9 cellular contexts compared by ENCODE assay signal in genomic region chr7:44768663-44769361, GRCh38. TPM values are rescaled to one million over a fixed set of nuclear protein-coding genes. Genes with fewer than 3 reads are reported as not detected.
DNase-seq lines count a peak whose midpoint lies in the region; ATAC-seq and TF ChIP-seq lines count a peak whose summit lies in the region.
"Had no signal": no experiment of that assay in that cellular context is flagged by ENCODE, and none has a peak within 500 bp of the region (broad histone marks: within the 10 kb centered on the region; RNA-seq: fewer than 3 reads in every experiment).

No MANE protein-coding gene starts in this region.

- peak overlapping the region in 1 of 2 donors; percentile 0 for H3K4me3 ChIP-seq in right atrium auricular region
- no peak overlapping the region for H3K4me3 ChIP-seq in skeletal muscle satellite cell (ENCODE audit: low read length)

- peaks cover 20% of the 10 kb centered on the region for H3K4me1 Mint-ChIP-seq in WTC11

- peak; percentile 14 for ATAC-seq in GM19467 (IDR thresholded peaks at IDR 0.05; ENCODE audit: unreplicated experiment)
- ATAC-seq in WTC11: peak; percentile 12; the same call in 1 of the 2 replicates
- ATAC-seq in HG03159 (IDR thresholded peaks at IDR 0.05; ENCODE audit: unreplicated experiment): no peak
- no peak for ATAC-seq in HG02970 (IDR thresholded peaks at IDR 0.05; ENCODE audit: low FRiP score, unreplicated experiment)
- ATAC-seq in HG03571 (IDR thresholded peaks at IDR 0.05; ENCODE audit: unreplicated experiment): no peak

- CTCF ChIA-PET in WTC11 (lab: Charles Lee): interaction anchor here (1.0 to 1.6 kb wide), 3 partner anchors 23 to 196 kb away, joined by 3 to 4 read pairs (median 4); no protein-coding TSS in a partner anchor

- H3K4me3 Mint-ChIP-seq in WTC11: no peak overlapping the region

- peaks cover 39% of the 10 kb centered on the region for H3K36me3 Mint-ChIP-seq in WTC11

- no peak overlapping the region for H3K9ac ChIP-seq in skeletal muscle satellite cell (ENCODE audit: low read depth, low read length)

- H3K27ac Mint-ChIP-seq in WTC11: peak overlapping the region; percentile 90

- H3K4me1 ChIP-seq in right atrium auricular region (peaks cover 0 to 41% of the 10 kb centered on the region in 2 donors), skeletal muscle satellite cell (ENCODE audit: control insufficient read depth, insufficient read depth, low read length) (peaks cover 34% of the 10 kb centered on the region)

- POLR2A ChIA-PET in WTC11 (lab: Charles Lee): interaction anchor here (1.4 kb wide), 1 partner anchor 58 kb away, joined by 3 read pairs; no protein-coding TSS in a partner anchor

- no peaks in the 10 kb centered on the region for H3K27me3 Mint-ChIP-seq in WTC11 (ENCODE audit: low read depth)

- H3K36me3 ChIP-seq in right atrium auricular region: peaks cover 39% of the 10 kb centered on the region
- H3K36me3 ChIP-seq in skeletal muscle satellite cell (ENCODE audit: insufficient read depth, low read length): peaks cover 36% of the 10 kb centered on the region

- no peaks in the 10 kb centered on the region for H3K9me3 Mint-ChIP-seq in WTC11

- H3K9me3 ChIP-seq in right atrium auricular region (no peaks in the 10 kb centered on the region), skeletal muscle satellite cell (replicated peaks; ENCODE audit: low read length) (no peaks in the 10 kb centered on the region)

- no peaks in the 10 kb centered on the region for H3K27me3 ChIP-seq in right atrium auricular region
- no peaks in the 10 kb centered on the region for H3K27me3 ChIP-seq in skeletal muscle satellite cell (ENCODE audit: control insufficient read depth, insufficient read depth, low read length)

- TF ChIP-seq CTCF in WTC11 (IDR thresholded peaks at IDR 0.05) (no peak), right atrium auricular region (IDR thresholded peaks at IDR 0.05) (no peak)

- H3K4me2 ChIP-seq in skeletal muscle satellite cell (ENCODE audit: low read length): peak overlapping the region; percentile 35

- peak overlapping the region; percentile 80 to 81 for H3K27ac ChIP-seq in right atrium auricular region

- no peak for DNase-seq in WTC11 (ENCODE audit: low spot score)
- DNase-seq in right atrium auricular region (ENCODE audit: low spot score): no peak
- no peak for DNase-seq in effector CD8-positive, alpha-beta T cell (lab: John Stamatoyannopoulos, UW)
- DNase-seq: NCI-H1436 treated with DMSO at 0.1 percent for 48 hours had no signal

TF ChIP-seq in WTC11, 78 proteins besides CTCF, POLR2A, EP300 and RAD21:
- TF ChIP-seq ELF4 (CRISPR knock-in tag; IDR thresholded peaks at IDR 0.05; ENCODE audit: low read depth) (no peak), E2F5 (CRISPR knock-in tag; IDR thresholded peaks at IDR 0.05) (no peak), FOXP4 (CRISPR knock-in tag; IDR thresholded peaks at IDR 0.05) (no peak), SMAD3 (CRISPR knock-in tag; IDR thresholded peaks at IDR 0.05; ENCODE audit: borderline replicate concordance) (no peak)

RNA-seq across cellular contexts. Expression of gene ZMIZ2, which starts 20.2 kb away (rescaled TPM):
- total RNA-seq in WTC11 (2021) (97.0 to 102 TPM (median 99.1 TPM) in 3 replicates), right atrium auricular region (10 to 100 TPM; 14.1 to 21.3 TPM)
- 11.8 and 12.7 TPM in 2 replicates for total RNA-seq in skeletal muscle satellite cell (2012; rRNA removed)

RNA-seq across cellular contexts. Expression of gene PPIA, which starts 27.7 kb away (rescaled TPM):
- total RNA-seq in WTC11 (2021) (2,465 to 2,581 TPM (median 2,516 TPM) in 3 replicates), right atrium auricular region (100 to 1,000 TPM; 820 to 834 TPM)
- total RNA-seq in skeletal muscle satellite cell (2012; rRNA removed): 2,277 and 2,526 TPM in 2 replicates

Comparison
In these comparisons a context has a peak if more than half of its experiments do, and no peak if none do; other contexts are left out.
1. ATAC-seq: peak in GM19467 (single experiment) and WTC11 (single experiment); none in HG03159 (single experiment), HG02970 (single experiment) and HG03571 (single experiment).